Comparison of ENCODE assay signal across 8 cellular contexts in the genomic region with DNA sequence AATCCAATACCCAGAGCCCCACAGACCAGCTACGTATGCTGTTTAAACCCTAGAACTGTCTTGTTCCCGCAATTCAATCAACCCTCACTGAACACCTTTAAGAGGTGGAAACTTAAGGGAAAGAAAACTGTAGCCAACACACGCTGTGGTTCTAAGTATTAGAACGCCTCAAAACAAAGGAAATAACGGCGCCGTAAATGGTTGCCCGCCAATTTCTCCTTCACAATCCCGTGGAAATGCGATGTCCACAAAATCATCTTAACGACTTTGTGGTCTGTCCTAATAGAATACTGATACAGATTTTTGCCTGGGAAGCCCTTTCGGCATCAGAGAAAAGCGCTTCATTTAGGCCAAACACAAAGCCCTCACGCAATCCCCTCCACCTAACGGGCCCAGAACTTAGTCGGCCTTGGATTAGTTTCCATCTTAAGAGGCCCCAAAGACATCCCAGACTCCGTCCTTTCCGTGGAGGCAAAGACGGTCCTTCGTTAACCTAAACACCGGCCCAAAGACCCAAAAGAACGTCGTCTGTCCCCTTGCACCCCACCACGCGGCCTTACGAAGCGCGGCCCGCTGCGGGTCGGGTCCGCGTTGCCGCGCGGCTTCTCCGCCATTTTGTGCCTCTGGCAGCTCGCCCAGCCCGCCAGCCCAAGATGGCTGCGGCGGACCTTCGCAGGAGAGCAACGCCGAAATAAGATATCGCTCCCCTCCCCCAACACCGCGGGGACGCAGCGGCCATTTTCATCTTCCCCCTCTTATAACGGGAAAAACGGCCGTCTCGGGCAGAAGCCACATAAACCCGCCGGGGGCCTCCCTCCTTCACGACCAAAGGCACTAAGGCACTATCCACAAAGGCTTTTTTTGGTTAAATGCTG. TPM values are rescaled to one million over a fixed set of nuclear protein-coding genes. Genes with fewer than 3 reads are reported as not detected.
DNase-seq lines count a peak whose midpoint lies in the region; ATAC-seq and TF ChIP-seq lines count a peak whose summit lies in the region.

No MANE protein-coding gene starts in this region.

- H3K4me1 ChIP-seq in KMS-11 (ENCODE audit: low read depth, poor library complexity, severe bottlenecking), result peaks cover 30% of the 10 kb centered on the region
- H3K4me1 ChIP-seq in PC-9 (replicated peaks; ENCODE audit: insufficient read depth), result peaks cover 64% of the 10 kb centered on the region
- H3K4me1 ChIP-seq in esophagus muscularis mucosa, result peaks cover 30 to 47% (median 39%) of the 10 kb centered on the region in 4 donors
- H3K4me1 ChIP-seq in muscle layer of duodenum (ENCODE audit: control insufficient read depth in 1 of 2, insufficient read depth in 2 of 2, low read length in 2 of 2), result peaks cover 19 to 39% of the 10 kb centered on the region in 2 donors

- TSS peak; percentile 34 for BruUV-seq in PC-9 (replicated peaks; lab: Mats Ljungman, UMichigan)

- H3K9me3 ChIP-seq in PC-9 (ENCODE audit: insufficient read depth, low read depth) (no peaks in the 10 kb centered on the region), esophagus muscularis mucosa (no peaks in the 10 kb centered on the region), muscle layer of duodenum (ENCODE audit: control insufficient read depth in 1 of 2, low read length in 2 of 2) (no peaks in the 10 kb centered on the region)

- 0% methylated on average over 38 of the region's 56 CpGs for WGBS in esophagus muscularis mucosa

- H3K36me3 ChIP-seq in KMS-11 (ENCODE audit: insufficient read depth) (peaks cover 13% of the 10 kb centered on the region; the same call in 1 of the 2 replicates), PC-9 (ENCODE audit: low read depth) (peaks cover 36% of the 10 kb centered on the region), esophagus muscularis mucosa (no peaks in the 10 kb centered on the region), muscle layer of duodenum (ENCODE audit: control insufficient read depth in 1 of 2, insufficient read depth in 2 of 2, low read length in 2 of 2) (peaks cover 0 to 4% of the 10 kb centered on the region in 2 donors)

- H3K9ac ChIP-seq in KMS-11, result peak overlapping the region; percentile 100

- no peaks in the 10 kb centered on the region for H3K27me3 ChIP-seq in KMS-11 (ENCODE audit: insufficient read depth, low read depth)
- H3K27me3 ChIP-seq in PC-9 (ENCODE audit: insufficient read depth, low read depth), result no peaks in the 10 kb centered on the region
- no peaks in the 10 kb centered on the region for H3K27me3 ChIP-seq in esophagus muscularis mucosa
- no peaks in the 10 kb centered on the region for H3K27me3 ChIP-seq in muscle layer of duodenum (ENCODE audit: low read depth, low read length)

- H3K4me3 Mint-ChIP-seq in activated T-cell treated with anti-CD3 and anti-CD28 coated beads, Interleukin-2, amount 50 U/mL, for 4 hours, result peak overlapping the region; percentile 100

- TF ChIP-seq CTCF in KMS-11 (conservative IDR thresholded peaks at IDR 0.05; ENCODE audit: low read depth, low read length), result no peak
- TF ChIP-seq CTCF in PC-9 (conservative IDR thresholded peaks at IDR 0.05), result no peak
- no peak for TF ChIP-seq CTCF in esophagus muscularis mucosa (IDR thresholded peaks at IDR 0.05)

- H3K27ac ChIP-seq in KMS-11, result peak overlapping the region; percentile 100
- peak overlapping the region; percentile 95 for H3K27ac ChIP-seq in PC-9
- H3K27ac ChIP-seq in esophagus muscularis mucosa (replicated peaks in 1 of 4), result peak overlapping the region; percentile 98 to 100 (median 100)
- peak overlapping the region; percentile 100 for H3K27ac ChIP-seq in muscle layer of duodenum (ENCODE audit: low read length)

- POLR2A ChIA-PET in PC-9 (lab: Charles Lee; ENCODE audit: unreplicated experiment), result interaction anchor here (0.5 to 1.6 kb wide), 6 partner anchors 23 to 1250 kb away, joined by 3 to 24 read pairs (median 10); partner anchors contain the start of gene IGF2BP2

- TF ChIP-seq EP300 in esophagus muscularis mucosa (IDR thresholded peaks at IDR 0.05), result no peak

- no peaks in the 10 kb centered on the region for H3K9me2 ChIP-seq in PC-9 (ENCODE audit: insufficient read depth)

- H3K4me3 ChIP-seq in KMS-11 (IDR thresholded peaks at IDR 0.05; ENCODE audit: insufficient read depth, low read depth, low read length) (peak overlapping the region; percentile 81), PC-9 (peak overlapping the region; percentile 98), esophagus muscularis mucosa (peak overlapping the region; percentile 74 to 99 (median 99)), muscle layer of duodenum (ENCODE audit: low read depth in 1 of 2, low read length in 2 of 2) (peak overlapping the region; percentile 81 to 96)

- peaks cover 26% of the 10 kb centered on the region for H3K4me1 Mint-ChIP-seq in activated T-cell treated with anti-CD3 and anti-CD28 coated beads, Interleukin-2, amount 50 U/mL, for 4 hours (ENCODE audit: low read depth)

- H2AFZ ChIP-seq in KMS-11 (ENCODE audit: low read depth), result peak overlapping the region; percentile 36; the same call in 1 of the 2 replicates
- peak overlapping the region; percentile 53 for H2AFZ ChIP-seq in PC-9

- CTCF ChIA-PET in PC-9 (lab: Charles Lee), result interaction anchor here (0.6 to 1.2 kb wide), 3 partner anchors 40 to 276 kb away, joined by 3 to 13 read pairs (median 4); no protein-coding TSS in a partner anchor

- H3K79me2 ChIP-seq in KMS-11 (ENCODE audit: insufficient read depth, low read depth) (peaks cover 57% of the 10 kb centered on the region), PC-9 (ENCODE audit: low read depth) (peaks cover 58% of the 10 kb centered on the region)

- peak; percentile 51 for ATAC-seq in GM21723 (IDR thresholded peaks at IDR 0.05; ENCODE audit: unreplicated experiment)
- peak; percentile 76 to 79 for ATAC-seq in activated T-cell treated with anti-CD3 and anti-CD28 coated beads, Interleukin-2, amount 50 U/mL, for 4 hours

- H3K27me3 Mint-ChIP-seq in activated T-cell treated with anti-CD3 and anti-CD28 coated beads, Interleukin-2, amount 50 U/mL, for 4 hours (ENCODE audit: low read depth), result no peaks in the 10 kb centered on the region

- no peak for TF ChIP-seq POLR2A in esophagus muscularis mucosa (IDR thresholded peaks at IDR 0.05; ENCODE audit: low read depth)

- intact Hi-C loops in PC-9 (cut with micrococcal nuclease; ENCODE audit: unreplicated experiment) (loop anchor here (1.0 to 2.0 kb wide), 2 partner anchors 23 to 114 kb away; no protein-coding TSS in a partner anchor), esophagus muscularis mucosa (cut with DNase I) (loop anchor here (10.0 kb wide), 1 partner anchor 282 kb away; no protein-coding TSS in a partner anchor)

- peaks cover 3% of the 10 kb centered on the region for H3K9me3 Mint-ChIP-seq in activated T-cell treated with anti-CD3 and anti-CD28 coated beads, Interleukin-2, amount 50 U/mL, for 4 hours

- peaks cover 82% of the 10 kb centered on the region for H3F3A ChIP-seq in PC-9 (ENCODE audit: insufficient read depth, low read depth)

- H3K4me2 ChIP-seq in KMS-11 (peak overlapping the region; percentile 88), PC-9 (peak overlapping the region; percentile 97)

- peak; percentile 88 for DNase-seq in D341Med (ENCODE audit: low spot score)
- peak; percentile 75 to 86 for DNase-seq in PC-9
- peak; percentile 81 for DNase-seq in activated T-cell treated with anti-CD3 and anti-CD28 coated beads, Interleukin-2, amount 50 U/mL, for 4 hours
- DNase-seq in esophagus muscularis mucosa (ENCODE audit: extremely low spot score), result peak; percentile 96
- peak; percentile 72 for DNase-seq in stimulated activated CD8-positive, alpha-beta memory T cell treated with anti-CD3 and anti-CD28 coated beads, Interleukin-7, amount 100 ng/mL, for 24 hours (ENCODE audit: low read depth)

- peaks cover 39% of the 10 kb centered on the region for H3K36me3 Mint-ChIP-seq in activated T-cell treated with anti-CD3 and anti-CD28 coated beads, Interleukin-2, amount 50 U/mL, for 4 hours (ENCODE audit: insufficient read depth)

- H4K20me1 ChIP-seq in KMS-11 (ENCODE audit: insufficient read depth) (peaks cover 47% of the 10 kb centered on the region), PC-9 (ENCODE audit: insufficient read depth) (peaks cover 51% of the 10 kb centered on the region)

RNA-seq across cellular contexts. Expression of gene TRA2B, which starts 0.8 kb away (rescaled TPM):
- total RNA-seq in PC-9 (2021) (117 and 158 TPM in 2 replicates), esophagus muscularis mucosa (100 to 1,000 TPM in 1 of 4 donors, 10 to 100 TPM in 3; 73.8 to 164 (median 85.1) TPM)
- 100 to 1,000 TPM; 348 to 373 (median 355) TPM for total RNA-seq in activated T-cell treated with anti-CD3 and anti-CD28 coated beads, Interleukin-2, amount 50 U/mL, for 4 hours

Comparison
In these comparisons a context has a peak if more than half of its experiments do, and no peak if none do; other contexts are left out.
1. Peak in every context shown above with its lines: DNase-seq, ATAC-seq, H3K4me3 ChIP-seq and H3K27ac ChIP-seq.